Comparison of ENCODE assay signal across 19 cellular contexts in genomic region chr10:77737608-77738007, GRCh38.
DNase-seq lines count a peak whose midpoint lies in the region; ATAC-seq and TF ChIP-seq lines count a peak whose summit lies in the region.
"Had no signal": no experiment of that assay in that cellular context is flagged by ENCODE, and none has a peak within 500 bp of the region (broad histone marks: within the 10 kb centered on the region; RNA-seq: fewer than 3 reads in every experiment).

No MANE protein-coding gene starts in this region.

- POLR2A ChIA-PET in MCF 10A (lab: Yijun Ruan, JAX): interaction anchor here (0.7 to 2.0 kb wide), 10 partner anchors 9 to 577 kb away, joined by 3 to 10 read pairs (median 4); no protein-coding TSS in a partner anchor

- H3K4me1 ChIP-seq in breast epithelium (no peaks in the 10 kb centered on the region), gastroesophageal sphincter (no peaks in the 10 kb centered on the region)

- peaks cover 48% of the 10 kb centered on the region for H3K36me3 Mint-ChIP-seq in MCF 10A (ENCODE audit: insufficient read depth, unreplicated experiment)
- no peaks in the 10 kb centered on the region for H3K36me3 Mint-ChIP-seq in activated T-helper 2 cell treated with anti-CD3 and anti-CD28 coated beads, Interferon-gamma antibody, Interleukin-2, Interleukin-4, amounts not matched to agents 10 μg/mL and 5 μg/mL and 100 μg/mL, durations not matched to agents 14 hours and 24 hours and 36 hours (ENCODE audit: low read depth)

- BruUV-seq in MCF 10A (replicated peaks; lab: Mats Ljungman, UMichigan): no TSS peak

- intact Hi-C loops in MCF 10A (cut with micrococcal nuclease): no loop called here
- intact Hi-C loops in breast epithelium (cut with DNase I; ENCODE audit: low total_unique reads): no loop called here
- intact Hi-C loops in posterior vena cava (cut with DNase I): no loop called here
- intact Hi-C loops in activated T-helper 2 cell treated with anti-CD3 and anti-CD28 coated beads, Interferon-gamma antibody, Interleukin-2, Interleukin-4, amounts not matched to agents 10 μg/mL and 5 μg/mL and 100 μg/mL, durations not matched to agents 14 hours and 24 hours and 36 hours (cut with micrococcal nuclease): no loop called here

- WGBS in gastroesophageal sphincter (ENCODE audit: low coverage in 1 of 2), 2 donors: 42 to 58% methylated on average over 2 of the region's 2 CpGs

- CTCF ChIA-PET in MCF 10A (lab: Yijun Ruan, JAX): interaction anchor here (0.5 kb wide), 1 partner anchor 32 kb away, joined by 3 read pairs; no protein-coding TSS in a partner anchor

- peaks cover 17% of the 10 kb centered on the region for H3K9me3 Mint-ChIP-seq in MCF 10A (ENCODE audit: unreplicated experiment)
- peaks cover 21% of the 10 kb centered on the region for H3K9me3 Mint-ChIP-seq in activated T-helper 2 cell treated with anti-CD3 and anti-CD28 coated beads, Interferon-gamma antibody, Interleukin-2, Interleukin-4, amounts not matched to agents 10 μg/mL and 5 μg/mL and 100 μg/mL, durations not matched to agents 14 hours and 24 hours and 36 hours

- TF ChIP-seq EP300 in gastroesophageal sphincter (IDR thresholded peaks at IDR 0.05): no peak

- no peaks in the 10 kb centered on the region for H3K27me3 ChIP-seq in breast epithelium
- no peaks in the 10 kb centered on the region for H3K27me3 ChIP-seq in gastroesophageal sphincter
- H3K27me3 ChIP-seq in H7 (ENCODE audit: control insufficient read depth, insufficient read depth, low read length): no peaks in the 10 kb centered on the region
- H3K27me3 ChIP-seq: adrenal gland, sigmoid colon had no signal

- DNase-seq in MCF 10A (ENCODE audit: unreplicated experiment) (peak; percentile 86), breast epithelium (ENCODE audit: low spot score in 2 of 2) (no peak), astrocyte of the cerebellum (ENCODE audit: low read depth) (peak; percentile 49), HuH-7.5 (ENCODE audit: low spot score) (no peak), posterior vena cava (ENCODE audit: low spot score) (no peak), H7 (no peak)
- DNase-seq in activated T-helper 2 cell treated with anti-CD3 and anti-CD28 coated beads, Interferon-gamma antibody, Interleukin-2, Interleukin-4, amounts not matched to agents 10 μg/mL and 5 μg/mL and 100 μg/mL, durations not matched to agents 14 hours and 24 hours and 36 hours (ENCODE audit: low spot score): no peak
- DNase-seq: activated T-cell treated with anti-CD3 and anti-CD28 coated beads for 4 hours, adrenal gland, DND-41, endodermal cell, NCI-H2029, NCI-H82, sigmoid colon had no signal

- TF ChIP-seq POLR2A in breast epithelium (IDR thresholded peaks at IDR 0.05): no peak
- TF ChIP-seq POLR2A in gastroesophageal sphincter (IDR thresholded peaks at IDR 0.05): no peak

- peaks cover 37% of the 10 kb centered on the region for H3K4me1 Mint-ChIP-seq in MCF 10A (ENCODE audit: insufficient read depth, unreplicated experiment)
- H3K4me1 Mint-ChIP-seq in activated T-helper 2 cell treated with anti-CD3 and anti-CD28 coated beads, Interferon-gamma antibody, Interleukin-2, Interleukin-4, amounts not matched to agents 10 μg/mL and 5 μg/mL and 100 μg/mL, durations not matched to agents 14 hours and 24 hours and 36 hours (ENCODE audit: low read depth): no peaks in the 10 kb centered on the region
- H3K4me1 Mint-ChIP-seq: endodermal cell had no signal

- no peak for TF ChIP-seq CTCF in MCF 10A (IDR thresholded peaks at IDR 0.05; ENCODE audit: unreplicated experiment)
- TF ChIP-seq CTCF in breast epithelium (IDR thresholded peaks at IDR 0.05): no peak
- TF ChIP-seq CTCF in astrocyte of the cerebellum (IDR thresholded peaks at IDR 0.05; ENCODE audit: low read depth, low read length, missing control alignments): no peak
- no peak for TF ChIP-seq CTCF in gastroesophageal sphincter (IDR thresholded peaks at IDR 0.05)

- H3K9me3 ChIP-seq in breast epithelium: peaks cover 3 to 6% of the 10 kb centered on the region in 2 donors
- peaks cover 0 to 14% (median 0%) of the 10 kb centered on the region in 3 donors for H3K9me3 ChIP-seq in gastroesophageal sphincter
- H3K9me3 ChIP-seq: adrenal gland had no signal

- in situ Hi-C loops in astrocyte of the cerebellum (cut with HindIII; ENCODE audit: low sequenced_read_pairs): no loop called here

- H3K4me3 Mint-ChIP-seq in MCF 10A (ENCODE audit: unreplicated experiment): peak overlapping the region; percentile 4
- no peak overlapping the region for H3K4me3 Mint-ChIP-seq in activated T-helper 2 cell treated with anti-CD3 and anti-CD28 coated beads, Interferon-gamma antibody, Interleukin-2, Interleukin-4, amounts not matched to agents 10 μg/mL and 5 μg/mL and 100 μg/mL, durations not matched to agents 14 hours and 24 hours and 36 hours (ENCODE audit: low read depth)
- H3K4me3 Mint-ChIP-seq: endodermal cell had no signal

- H3K27ac Mint-ChIP-seq in MCF 10A (ENCODE audit: low read depth, unreplicated experiment): peak overlapping the region; percentile 84
- H3K27ac Mint-ChIP-seq in activated T-helper 2 cell treated with anti-CD3 and anti-CD28 coated beads, Interferon-gamma antibody, Interleukin-2, Interleukin-4, amounts not matched to agents 10 μg/mL and 5 μg/mL and 100 μg/mL, durations not matched to agents 14 hours and 24 hours and 36 hours: no peak overlapping the region
- H3K27ac Mint-ChIP-seq: endodermal cell had no signal

- H3K36me3 ChIP-seq in breast epithelium (no peaks in the 10 kb centered on the region), gastroesophageal sphincter (no peaks in the 10 kb centered on the region), H7 (replicated peaks; ENCODE audit: control insufficient read depth, insufficient read depth, low read length) (no peaks in the 10 kb centered on the region)
- H3K36me3 ChIP-seq: adrenal gland, sigmoid colon had no signal

- peak; percentile 34 for ATAC-seq in gastroesophageal sphincter
- ATAC-seq: activated CD4-positive, CD25-positive, alpha-beta regulatory T cell treated with anti-CD3 and anti-CD28 coated beads, Interleukin-2, amount 50 U/mL, for 24 hours; K562; SK-N-SH treated with all-trans-retinoic acid at 6 μM for 48 hours had no signal

- H3K27me3 Mint-ChIP-seq in MCF 10A (ENCODE audit: insufficient read depth, unreplicated experiment): no peaks in the 10 kb centered on the region
- peaks cover 3% of the 10 kb centered on the region for H3K27me3 Mint-ChIP-seq in activated T-helper 2 cell treated with anti-CD3 and anti-CD28 coated beads, Interferon-gamma antibody, Interleukin-2, Interleukin-4, amounts not matched to agents 10 μg/mL and 5 μg/mL and 100 μg/mL, durations not matched to agents 14 hours and 24 hours and 36 hours (ENCODE audit: low read depth)

- H3K27ac ChIP-seq in breast epithelium (no peak overlapping the region), gastroesophageal sphincter (no peak overlapping the region)
- H3K27ac ChIP-seq: 22Rv1, adrenal gland, sigmoid colon had no signal

- H3K4me3 ChIP-seq in breast epithelium: no peak overlapping the region
- no peak overlapping the region for H3K4me3 ChIP-seq in astrocyte of the cerebellum (ENCODE audit: low read depth, low read length)
- no peak overlapping the region for H3K4me3 ChIP-seq in gastroesophageal sphincter
- H3K4me3 ChIP-seq in H7 (ENCODE audit: insufficient read depth, low read depth, low read length): no peak overlapping the region
- H3K4me3 ChIP-seq: adrenal gland, K562, sigmoid colon had no signal

Comparison
In these comparisons a context has a peak if more than half of its experiments do, and no peak if none do; other contexts are left out.
1. DNase-seq: peak in MCF 10A (single experiment) and astrocyte of the cerebellum (single experiment); none in breast epithelium (0 of 2), HuH-7.5 (single experiment), posterior vena cava (single experiment), H7 (single experiment) and activated T-helper 2 cell treated with anti-CD3 and anti-CD28 coated beads, Interferon-gamma antibody, Interleukin-2, Interleukin-4, amounts not matched to agents 10 μg/mL and 5 μg/mL and 100 μg/mL, durations not matched to agents 14 hours and 24 hours and 36 hours (single experiment).